ENCODE assay signal across 1 cellular context in the genomic region with DNA sequence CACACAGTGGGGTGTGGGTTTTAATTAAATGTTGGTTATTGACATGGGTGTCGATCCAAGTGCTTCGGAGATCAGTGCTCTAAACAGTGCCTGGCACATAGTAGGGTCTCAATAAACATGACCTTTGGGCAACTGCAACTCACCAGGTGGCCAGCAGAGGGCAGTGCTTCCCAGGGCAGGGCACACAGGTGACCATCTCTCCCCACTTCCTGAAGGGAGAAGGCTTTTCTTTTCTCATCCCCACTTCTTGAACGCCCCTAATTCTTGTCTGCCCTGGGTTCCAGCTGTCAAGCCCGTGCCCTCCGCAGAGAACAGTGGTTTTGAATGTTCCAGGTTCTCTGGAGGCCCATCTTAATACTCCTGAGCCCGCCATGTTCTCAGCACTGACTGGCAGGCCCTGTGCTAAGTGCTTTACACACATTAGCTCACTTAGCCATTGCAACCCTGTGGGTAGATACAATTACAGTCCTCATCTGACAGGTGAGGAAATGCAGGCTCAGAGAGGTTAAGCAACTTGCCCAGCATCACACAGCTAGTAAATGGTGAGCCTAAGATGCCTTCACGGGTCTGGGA.
TF ChIP-seq lines count a peak whose summit lies in the region.

No MANE protein-coding gene starts in this region.

TF ChIP-seq in HepG2, 621 proteins besides CTCF, POLR2A, EP300 and RAD21:
- TF ChIP-seq BHLHE40 (IDR thresholded peaks at IDR 0.05; ENCODE audit: low read length) (no peak), ZNF788 (CRISPR knock-in tag; IDR thresholded peaks at IDR 0.05; ENCODE audit: borderline replicate concordance) (0 out of 2 replicates have a peak, but pooled peaks have one; percentile 27), ZKSCAN1 (IDR thresholded peaks at IDR 0.05; ENCODE audit: low read length) (peak; percentile 100), NONO (IDR thresholded peaks at IDR 0.05) (no peak), NONO (CRISPR knock-in tag; conservative IDR thresholded peaks at IDR 0.05) (no peak), HNF4A (CRISPR knock-in tag; IDR thresholded peaks at IDR 0.05) (peak; percentile 92), THRA (CRISPR knock-in tag; IDR thresholded peaks at IDR 0.05; ENCODE audit: borderline replicate concordance) (no peak), ZNF10 (CRISPR knock-in tag; IDR thresholded peaks at IDR 0.05; ENCODE audit: borderline replicate concordance, low read depth) (no peak), ZEB1 (IDR thresholded peaks at IDR 0.05; ENCODE audit: insufficient replicate concordance, low read depth) (peak; percentile 47), HNF4G (IDR thresholded peaks at IDR 0.05; ENCODE audit: borderline replicate concordance, low read depth, low read length) (peak; percentile 97), HNF4G (CRISPR knock-in tag; IDR thresholded peaks at IDR 0.05; ENCODE audit: borderline replicate concordance, low read depth) (peak; percentile 78), ZMYM3 (CRISPR knock-in tag; IDR thresholded peaks at IDR 0.05) (peak; percentile 56; the same call in 1 of the 2 replicates), FOSL2 (CRISPR knock-in tag; IDR thresholded peaks at IDR 0.05) (0 out of 2 replicates have a peak, but pooled peaks have one; percentile 29), KDM1A (CRISPR knock-in tag; IDR thresholded peaks at IDR 0.05) (peak; percentile 68; the same call in 1 of the 2 replicates), NR2F6 (IDR thresholded peaks at IDR 0.05) (peak; percentile 77), NR2F6 (CRISPR knock-in tag; IDR thresholded peaks at IDR 0.05) (peak; percentile 76), FOXA1 (IDR thresholded peaks at IDR 0.05) (no peak), FOXA1 (CRISPR knock-in tag; IDR thresholded peaks at IDR 0.05) (peak; percentile 79), NR2F1 (CRISPR knock-in tag; IDR thresholded peaks at IDR 0.05) (peak; percentile 17 to 65; a peak in 1 of 4 replicates), STAG1 (CRISPR knock-in tag; IDR thresholded peaks at IDR 0.05) (peak; percentile 77), RCOR2 (CRISPR knock-in tag; IDR thresholded peaks at IDR 0.05) (0 out of 2 replicates have a peak, but pooled peaks have one; percentile 54), CCAR2 (optimal IDR thresholded peaks at IDR 0.05; ENCODE audit: low read depth, low read length) (peak; percentile 88), RORA (CRISPR knock-in tag; IDR thresholded peaks at IDR 0.05) (no peak), ZNF691 (CRISPR knock-in tag; IDR thresholded peaks at IDR 0.05; ENCODE audit: borderline replicate concordance, low read depth) (0 out of 2 replicates have a peak, but pooled peaks have one; percentile 34), ZMYM2 (CRISPR knock-in tag; IDR thresholded peaks at IDR 0.05) (peak; percentile 89), CBX5 (CRISPR knock-in tag; IDR thresholded peaks at IDR 0.05; ENCODE audit: borderline replicate concordance) (0 out of 2 replicates have a peak, but pooled peaks have one; percentile 59), MED1 (CRISPR knock-in tag; IDR thresholded peaks at IDR 0.05) (no peak), SMC3 (IDR thresholded peaks at IDR 0.05; ENCODE audit: low read length) (peak; percentile 65), ELF1 (CRISPR knock-in tag; IDR thresholded peaks at IDR 0.05) (0 out of 2 replicates have a peak, but pooled peaks have one; percentile 26), FOXP4 (CRISPR knock-in tag; IDR thresholded peaks at IDR 0.05) (no peak), ESRRA (CRISPR knock-in tag; IDR thresholded peaks at IDR 0.05; ENCODE audit: low read depth) (0 out of 2 replicates have a peak, but pooled peaks have one; percentile 58), TFAP4 (IDR thresholded peaks at IDR 0.05; ENCODE audit: borderline replicate concordance, low read depth) (0 out of 2 replicates have a peak, but pooled peaks have one; percentile 15), XRCC5 (optimal IDR thresholded peaks at IDR 0.05; ENCODE audit: low read length) (peak; percentile 36), SKI (IDR thresholded peaks at IDR 0.05; ENCODE audit: partially characterized antibody) (no peak), HDAC2 (CRISPR knock-in tag; IDR thresholded peaks at IDR 0.05) (peak; percentile 30; the same call in 1 of the 2 replicates), ZNF207 (IDR thresholded peaks at IDR 0.05; ENCODE audit: borderline replicate concordance) (no peak), MZF1 (CRISPR knock-in tag; IDR thresholded peaks at IDR 0.05; ENCODE audit: borderline replicate concordance) (0 out of 2 replicates have a peak, but pooled peaks have one; percentile 30), ATM (IDR thresholded peaks at IDR 0.05; ENCODE audit: borderline replicate concordance) (no peak), ZNF768 (CRISPR knock-in tag; IDR thresholded peaks at IDR 0.05) (peak; percentile 83), KMT2A (CRISPR knock-in tag; IDR thresholded peaks at IDR 0.05) (0 out of 2 replicates have a peak, but pooled peaks have one; percentile 30), FOXA3 (CRISPR knock-in tag; IDR thresholded peaks at IDR 0.05) (peak; percentile 34; the same call in 1 of the 2 replicates)
- TF ChIP-seq, protein P1, sequence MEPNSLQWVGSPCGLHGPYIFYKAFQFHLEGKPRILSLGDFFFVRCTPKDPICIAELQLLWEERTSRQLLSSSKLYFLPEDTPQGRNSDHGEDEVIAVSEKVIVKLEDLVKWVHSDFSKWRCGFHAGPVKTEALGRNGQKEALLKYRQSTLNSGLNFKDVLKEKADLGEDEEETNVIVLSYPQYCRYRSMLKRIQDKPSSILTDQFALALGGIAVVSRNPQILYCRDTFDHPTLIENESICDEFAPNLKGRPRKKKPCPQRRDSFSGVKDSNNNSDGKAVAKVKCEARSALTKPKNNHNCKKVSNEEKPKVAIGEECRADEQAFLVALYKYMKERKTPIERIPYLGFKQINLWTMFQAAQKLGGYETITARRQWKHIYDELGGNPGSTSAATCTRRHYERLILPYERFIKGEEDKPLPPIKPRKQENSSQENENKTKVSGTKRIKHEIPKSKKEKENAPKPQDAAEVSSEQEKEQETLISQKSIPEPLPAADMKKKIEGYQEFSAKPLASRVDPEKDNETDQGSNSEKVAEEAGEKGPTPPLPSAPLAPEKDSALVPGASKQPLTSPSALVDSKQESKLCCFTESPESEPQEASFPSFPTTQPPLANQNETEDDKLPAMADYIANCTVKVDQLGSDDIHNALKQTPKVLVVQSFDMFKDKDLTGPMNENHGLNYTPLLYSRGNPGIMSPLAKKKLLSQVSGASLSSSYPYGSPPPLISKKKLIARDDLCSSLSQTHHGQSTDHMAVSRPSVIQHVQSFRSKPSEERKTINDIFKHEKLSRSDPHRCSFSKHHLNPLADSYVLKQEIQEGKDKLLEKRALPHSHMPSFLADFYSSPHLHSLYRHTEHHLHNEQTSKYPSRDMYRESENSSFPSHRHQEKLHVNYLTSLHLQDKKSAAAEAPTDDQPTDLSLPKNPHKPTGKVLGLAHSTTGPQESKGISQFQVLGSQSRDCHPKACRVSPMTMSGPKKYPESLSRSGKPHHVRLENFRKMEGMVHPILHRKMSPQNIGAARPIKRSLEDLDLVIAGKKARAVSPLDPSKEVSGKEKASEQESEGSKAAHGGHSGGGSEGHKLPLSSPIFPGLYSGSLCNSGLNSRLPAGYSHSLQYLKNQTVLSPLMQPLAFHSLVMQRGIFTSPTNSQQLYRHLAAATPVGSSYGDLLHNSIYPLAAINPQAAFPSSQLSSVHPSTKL (CRISPR knock-in tag; IDR thresholded peaks at IDR 0.05) = peak; percentile 20; the same call in 1 of the 2 replicates
- TF ChIP-seq, protein P2, sequence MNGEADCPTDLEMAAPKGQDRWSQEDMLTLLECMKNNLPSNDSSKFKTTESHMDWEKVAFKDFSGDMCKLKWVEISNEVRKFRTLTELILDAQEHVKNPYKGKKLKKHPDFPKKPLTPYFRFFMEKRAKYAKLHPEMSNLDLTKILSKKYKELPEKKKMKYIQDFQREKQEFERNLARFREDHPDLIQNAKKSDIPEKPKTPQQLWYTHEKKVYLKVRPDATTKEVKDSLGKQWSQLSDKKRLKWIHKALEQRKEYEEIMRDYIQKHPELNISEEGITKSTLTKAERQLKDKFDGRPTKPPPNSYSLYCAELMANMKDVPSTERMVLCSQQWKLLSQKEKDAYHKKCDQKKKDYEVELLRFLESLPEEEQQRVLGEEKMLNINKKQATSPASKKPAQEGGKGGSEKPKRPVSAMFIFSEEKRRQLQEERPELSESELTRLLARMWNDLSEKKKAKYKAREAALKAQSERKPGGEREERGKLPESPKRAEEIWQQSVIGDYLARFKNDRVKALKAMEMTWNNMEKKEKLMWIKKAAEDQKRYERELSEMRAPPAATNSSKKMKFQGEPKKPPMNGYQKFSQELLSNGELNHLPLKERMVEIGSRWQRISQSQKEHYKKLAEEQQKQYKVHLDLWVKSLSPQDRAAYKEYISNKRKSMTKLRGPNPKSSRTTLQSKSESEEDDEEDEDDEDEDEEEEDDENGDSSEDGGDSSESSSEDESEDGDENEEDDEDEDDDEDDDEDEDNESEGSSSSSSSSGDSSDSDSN (CRISPR knock-in tag; IDR thresholded peaks at IDR 0.05) = 0 out of 2 replicates have a peak, but pooled peaks have one; percentile 22
- TF ChIP-seq, protein P3, sequence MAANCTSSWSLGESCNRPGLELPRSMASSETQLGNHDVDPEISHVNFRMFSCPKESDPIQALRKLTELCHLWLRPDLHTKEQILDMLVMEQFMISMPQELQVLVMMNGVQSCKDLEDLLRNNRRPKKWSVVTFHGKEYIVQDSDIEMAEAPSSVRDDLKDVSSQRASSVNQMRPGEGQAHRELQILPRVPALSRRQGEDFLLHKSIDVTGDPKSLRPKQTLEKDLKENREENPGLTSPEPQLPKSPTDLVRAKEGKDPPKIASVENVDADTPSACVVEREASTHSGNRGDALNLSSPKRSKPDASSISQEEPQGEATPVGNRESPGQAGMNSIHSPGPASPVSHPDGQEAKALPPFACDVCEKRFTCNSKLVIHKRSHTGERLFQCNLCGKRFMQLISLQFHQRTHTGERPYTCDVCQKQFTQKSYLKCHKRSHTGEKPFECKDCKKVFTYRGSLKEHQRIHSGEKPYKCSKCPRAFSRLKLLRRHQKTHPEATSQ (CRISPR knock-in tag; IDR thresholded peaks at IDR 0.05; ENCODE audit: borderline replicate concordance) = no peak
